22 cellular contexts compared by ENCODE assay signal in genomic region chr10:60137292-60137992, GRCh38.
DNase-seq lines count a peak whose midpoint lies in the region; ATAC-seq, FAIRE-seq and TF ChIP-seq lines count a peak whose summit lies in the region.
"Had no signal": no experiment of that assay in that cellular context is flagged by ENCODE, and none has a peak within 500 bp of the region (broad histone marks: within the 10 kb centered on the region; RNA-seq: fewer than 3 reads in every experiment).

No MANE protein-coding gene starts in this region.

- peak overlapping the region; percentile 75 for H3K4me3 ChIP-seq in neural progenitor cell
- no peak overlapping the region for H3K4me3 ChIP-seq in uterus
- H3K4me3 ChIP-seq: skin epidermis had no signal

- no peak for ATAC-seq in HG03432 (IDR thresholded peaks at IDR 0.05; ENCODE audit: unreplicated experiment)
- ATAC-seq: Panc1 had no signal

- POLR2A ChIA-PET in HEK293T (lab: Yijun Ruan, JAX): no interaction called here

- H3K4me1 Mint-ChIP-seq in neural progenitor cell: peaks cover 13% of the 10 kb centered on the region
- peaks cover 6% of the 10 kb centered on the region for H3K4me1 Mint-ChIP-seq in activated naive CD4-positive, alpha-beta T cell treated with anti-CD3 and anti-CD28 coated beads, Interleukin-2, amount 10 ng/mL, durations not matched to agents 7 days and 5 days

- intact Hi-C loops in uterus (cut with DNase I; ENCODE audit: low total_unique reads): no loop called here

- H3K27ac ChIP-seq in neural progenitor cell (no peak overlapping the region), uterus (peak overlapping the region; percentile 20 to 86)
- H3K27ac ChIP-seq: VCaP had no signal

- no peaks in the 10 kb centered on the region for H3K9me3 Mint-ChIP-seq in neural progenitor cell
- H3K9me3 Mint-ChIP-seq in activated naive CD4-positive, alpha-beta T cell treated with anti-CD3 and anti-CD28 coated beads, Interleukin-2, amount 10 ng/mL, durations not matched to agents 7 days and 5 days: no peaks in the 10 kb centered on the region
- H3K9me3 Mint-ChIP-seq: activated CD4-positive, alpha-beta T cell treated with anti-CD3 and anti-CD28 coated beads, Interleukin-2, amount 10 ng/mL, durations not matched to agents 24 days and 14 days; activated T-cell treated with anti-CD3 and anti-CD28 coated beads, Interleukin-2, amount 50 U/mL, for 24 hours had no signal

- H3K27me3 Mint-ChIP-seq in neural progenitor cell (ENCODE audit: insufficient read depth, low read depth): no peaks in the 10 kb centered on the region
- no peaks in the 10 kb centered on the region for H3K27me3 Mint-ChIP-seq in activated naive CD4-positive, alpha-beta T cell treated with anti-CD3 and anti-CD28 coated beads, Interleukin-2, amount 10 ng/mL, durations not matched to agents 7 days and 5 days
- H3K27me3 Mint-ChIP-seq: activated CD4-positive, alpha-beta T cell treated with anti-CD3 and anti-CD28 coated beads, Interleukin-2, amount 10 ng/mL, durations not matched to agents 24 days and 14 days; activated T-cell treated with anti-CD3 and anti-CD28 coated beads, Interleukin-2, amount 50 U/mL, for 24 hours had no signal

- H3K27ac Mint-ChIP-seq in neural progenitor cell: no peak overlapping the region
- H3K27ac Mint-ChIP-seq in activated naive CD4-positive, alpha-beta T cell treated with anti-CD3 and anti-CD28 coated beads, Interleukin-2, amount 10 ng/mL, durations not matched to agents 7 days and 5 days: no peak overlapping the region
- H3K27ac Mint-ChIP-seq: activated CD4-positive, alpha-beta T cell treated with anti-CD3 and anti-CD28 coated beads, Interleukin-2, amount 10 ng/mL, durations not matched to agents 24 days and 14 days; activated T-cell treated with anti-CD3 and anti-CD28 coated beads, Interleukin-2, amount 50 U/mL, for 24 hours had no signal

- no peak overlapping the region for H2AFZ ChIP-seq in neural progenitor cell (replicated peaks)

- peaks cover 6% of the 10 kb centered on the region for H3K36me3 Mint-ChIP-seq in neural progenitor cell
- H3K36me3 Mint-ChIP-seq in activated naive CD4-positive, alpha-beta T cell treated with anti-CD3 and anti-CD28 coated beads, Interleukin-2, amount 10 ng/mL, durations not matched to agents 7 days and 5 days: peaks cover 6% of the 10 kb centered on the region

- no peak for TF ChIP-seq CTCF in neural progenitor cell (IDR thresholded peaks at IDR 0.05)
- no peak for TF ChIP-seq CTCF in uterus (IDR thresholded peaks at IDR 0.05)

- H3K4me3 Mint-ChIP-seq in neural progenitor cell: no peak overlapping the region
- no peak overlapping the region for H3K4me3 Mint-ChIP-seq in activated naive CD4-positive, alpha-beta T cell treated with anti-CD3 and anti-CD28 coated beads, Interleukin-2, amount 10 ng/mL, durations not matched to agents 7 days and 5 days
- H3K4me3 Mint-ChIP-seq: activated CD4-positive, alpha-beta T cell treated with anti-CD3 and anti-CD28 coated beads, Interleukin-2, amount 10 ng/mL, durations not matched to agents 24 days and 14 days; activated T-cell treated with anti-CD3 and anti-CD28 coated beads, Interleukin-2, amount 50 U/mL, for 24 hours had no signal

- DNase-seq in HEK293T (ENCODE audit: extremely low spot score) (no peak), neural progenitor cell (ENCODE audit: low spot score) (no peak), uterus (no peak), NAMALWA (ENCODE audit: low spot score) (no peak)
- no peak for DNase-seq in activated naive CD4-positive, alpha-beta T cell treated with anti-CD3 and anti-CD28 coated beads, Interleukin-2, amount 10 ng/mL, durations not matched to agents 7 days and 5 days
- DNase-seq: activated CD4-positive, alpha-beta T cell treated with anti-CD3 and anti-CD28 coated beads, Interleukin-2, amount 10 ng/mL, durations not matched to agents 24 days and 14 days; activated T-cell treated with anti-CD3 and anti-CD28 coated beads, Interleukin-2, amount 50 U/mL, for 24 hours; cerebellar nuclear complex; head of caudate nucleus; NCI-H1105 treated with DMSO at 0.1 percent for 48 hours; NCI-H2029 treated with DMSO at 0.1 percent for 48 hours; NCI-H526; SHP77 treated with DMSO at 0.1 percent for 48 hours; stimulated activated CD4-positive, alpha-beta T cell treated with anti-CD3 and anti-CD28 coated beads, Interleukin-2, amount 100 ng/mL, for 24 hours; SW 1271; T-helper 9 cell had no signal

- TF ChIP-seq POLR2A in uterus (IDR thresholded peaks at IDR 0.05): no peak

- H3K4me1 ChIP-seq in neural progenitor cell (peaks cover 31% of the 10 kb centered on the region), uterus (no peaks in the 10 kb centered on the region)

- H4K20me1 ChIP-seq in neural progenitor cell (ENCODE audit: low read depth): no peaks in the 10 kb centered on the region

- H3K27me3 ChIP-seq in neural progenitor cell: no peaks in the 10 kb centered on the region
- no peaks in the 10 kb centered on the region for H3K27me3 ChIP-seq in uterus

- H3K9ac ChIP-seq in neural progenitor cell: no peak overlapping the region

- H3K9me3 ChIP-seq in neural progenitor cell (ENCODE audit: low read depth) (no peaks in the 10 kb centered on the region), uterus (no peaks in the 10 kb centered on the region)

- no peaks in the 10 kb centered on the region for H3K36me3 ChIP-seq in neural progenitor cell
- H3K36me3 ChIP-seq in uterus: no peaks in the 10 kb centered on the region

- H3K79me2 ChIP-seq in neural progenitor cell (ENCODE audit: low read depth): peaks cover 30% of the 10 kb centered on the region

- peak overlapping the region; percentile 82 for H3K4me2 ChIP-seq in neural progenitor cell

- peaks cover 23% of the 10 kb centered on the region for H3F3A ChIP-seq in neural progenitor cell (ENCODE audit: low read depth)

- peak; percentile 61 for FAIRE-seq in endometrium (lab: Jason Lieb, UNC)
- FAIRE-seq: D721Med had no signal

- CTCF ChIA-PET in HEK293T (lab: Yijun Ruan, JAX): interaction anchor here (1.2 kb wide), 1 partner anchor 22 kb away, joined by 3 read pairs; no protein-coding TSS in a partner anchor
- CTCF ChIA-PET in activated naive CD4-positive, alpha-beta T cell treated with anti-CD3 and anti-CD28 coated beads, Interleukin-2, amount 10 ng/mL, durations not matched to agents 7 days and 5 days (lab: Charles Lee): no interaction called here

TF ChIP-seq in HEK293T, 16 proteins besides CTCF, POLR2A, EP300 and RAD21:
- TF ChIP-seq LEF1 (IDR thresholded peaks at IDR 0.05; ENCODE audit: borderline replicate concordance) (no peak), PKNOX1 (IDR thresholded peaks at IDR 0.05) (peak; percentile 66)
TF ChIP-seq in HEK293T: peak in this region for 1.
